8 cellular contexts compared by ENCODE assay signal in genomic region chr10:48215148-48215982, GRCh38. TPM values are rescaled to one million over a fixed set of nuclear protein-coding genes. Genes with fewer than 3 reads are reported as not detected.
DNase-seq lines count a peak whose midpoint lies in the region; ATAC-seq, FAIRE-seq and TF ChIP-seq lines count a peak whose summit lies in the region.

No MANE protein-coding gene starts in this region.

- DNase-seq in AG09309 (ENCODE audit: low read depth) (no peak), GM12891 (ENCODE audit: insufficient read length, low spot score) (peak; percentile 20), NCI-H1694 (lab: John Stamatoyannopoulos, UW) (peak; percentile 53), glomerular visceral epithelial cell (ENCODE audit: extremely low spot score) (peak; percentile 64)
- peak; percentile 55 for DNase-seq in activated CD8-positive, alpha-beta memory T cell treated with anti-CD3 and anti-CD28 coated beads, Interleukin-2, amount 10 ng/mL, durations not matched to agents 7 days and 5 days
- peak; percentile 20 for DNase-seq in stimulated activated CD4-positive, alpha-beta T cell treated with anti-CD3 and anti-CD28 coated beads, Interleukin-12 subunit alpha, Interleukin-12 subunit beta, amount 100 ng/mL, for 4 hours

- FAIRE-seq in GM12891 (lab: Jason Lieb, UNC), result peak; percentile 78

- H3K4me1 Mint-ChIP-seq in activated CD8-positive, alpha-beta memory T cell treated with anti-CD3 and anti-CD28 coated beads, Interleukin-2, amount 10 ng/mL, durations not matched to agents 7 days and 5 days, result no peaks in the 10 kb centered on the region

- no peak for TF ChIP-seq POLR2A in GM12891 (IDR thresholded peaks at IDR 0.05; ENCODE audit: low read depth, low read length)

- CTCF ChIA-PET in activated CD8-positive, alpha-beta memory T cell treated with anti-CD3 and anti-CD28 coated beads, Interleukin-2, amount 10 ng/mL, durations not matched to agents 7 days and 5 days (lab: Charles Lee), result interaction anchor here (1.0 to 1.6 kb wide), 3 partner anchors 11 to 75 kb away, joined by 3 to 4 read pairs (median 4); no protein-coding TSS in a partner anchor

- H3K9me3 Mint-ChIP-seq in activated CD8-positive, alpha-beta memory T cell treated with anti-CD3 and anti-CD28 coated beads, Interleukin-2, amount 10 ng/mL, durations not matched to agents 7 days and 5 days (ENCODE audit: low read depth), result no peaks in the 10 kb centered on the region

- H3K27me3 Mint-ChIP-seq in activated CD8-positive, alpha-beta memory T cell treated with anti-CD3 and anti-CD28 coated beads, Interleukin-2, amount 10 ng/mL, durations not matched to agents 7 days and 5 days, result peaks cover 23% of the 10 kb centered on the region

- no peak overlapping the region for H3K4me3 Mint-ChIP-seq in activated CD8-positive, alpha-beta memory T cell treated with anti-CD3 and anti-CD28 coated beads, Interleukin-2, amount 10 ng/mL, durations not matched to agents 7 days and 5 days

- TF ChIP-seq CTCF in AG09309 (IDR thresholded peaks at IDR 0.05; ENCODE audit: control insufficient read depth, insufficient read depth, low read depth, low read length, missing control alignments), result peak; percentile 74

- H3K4me3 ChIP-seq in AG09309 (ENCODE audit: control insufficient read depth, low read depth, low read length), result no peak overlapping the region

- ATAC-seq in activated CD8-positive, alpha-beta memory T cell treated with anti-CD3 and anti-CD28 coated beads, Interleukin-2, amount 10 ng/mL, durations not matched to agents 7 days and 5 days, result no peak
- ATAC-seq in GM18511 (IDR thresholded peaks at IDR 0.05; ENCODE audit: unreplicated experiment) (no peak), GM18907 (IDR thresholded peaks at IDR 0.05; ENCODE audit: unreplicated experiment) (no peak)

- H3K36me3 Mint-ChIP-seq in activated CD8-positive, alpha-beta memory T cell treated with anti-CD3 and anti-CD28 coated beads, Interleukin-2, amount 10 ng/mL, durations not matched to agents 7 days and 5 days, result no peaks in the 10 kb centered on the region

- no peak overlapping the region for H3K27ac Mint-ChIP-seq in activated CD8-positive, alpha-beta memory T cell treated with anti-CD3 and anti-CD28 coated beads, Interleukin-2, amount 10 ng/mL, durations not matched to agents 7 days and 5 days

TF ChIP-seq in GM12891, 5 proteins besides CTCF, POLR2A, EP300 and RAD21:
- TF ChIP-seq PAX5 (IDR thresholded peaks at IDR 0.05; ENCODE audit: insufficient read depth, low read length, severe bottlenecking), result no peak
- TF ChIP-seq SPI1 (IDR thresholded peaks at IDR 0.05; ENCODE audit: low read depth, low read length), result no peak
- TF ChIP-seq POLR2AphosphoS5 (IDR thresholded peaks at IDR 0.05; ENCODE audit: low read depth, low read length), result no peak
- no peak for TF ChIP-seq TAF1 (IDR thresholded peaks at IDR 0.05; ENCODE audit: low read depth, low read length)
- no peak for TF ChIP-seq POU2F2 (IDR thresholded peaks at IDR 0.05; ENCODE audit: low read depth, low read length)

RNA-seq across cellular contexts. Expression of gene FRMPD2, which starts 59.1 kb away (rescaled TPM):
- 1.2 TPM for polyA plus RNA-seq in GM12891 (2012; ENCODE audit: low read depth, missing spikeins)
- not detected for total RNA-seq in activated CD8-positive, alpha-beta memory T cell treated with anti-CD3 and anti-CD28 coated beads, Interleukin-2, amount 10 ng/mL, durations not matched to agents 7 days and 5 days
